Comparison of ENCODE assay signal across 8 cellular contexts in the genomic region with DNA sequence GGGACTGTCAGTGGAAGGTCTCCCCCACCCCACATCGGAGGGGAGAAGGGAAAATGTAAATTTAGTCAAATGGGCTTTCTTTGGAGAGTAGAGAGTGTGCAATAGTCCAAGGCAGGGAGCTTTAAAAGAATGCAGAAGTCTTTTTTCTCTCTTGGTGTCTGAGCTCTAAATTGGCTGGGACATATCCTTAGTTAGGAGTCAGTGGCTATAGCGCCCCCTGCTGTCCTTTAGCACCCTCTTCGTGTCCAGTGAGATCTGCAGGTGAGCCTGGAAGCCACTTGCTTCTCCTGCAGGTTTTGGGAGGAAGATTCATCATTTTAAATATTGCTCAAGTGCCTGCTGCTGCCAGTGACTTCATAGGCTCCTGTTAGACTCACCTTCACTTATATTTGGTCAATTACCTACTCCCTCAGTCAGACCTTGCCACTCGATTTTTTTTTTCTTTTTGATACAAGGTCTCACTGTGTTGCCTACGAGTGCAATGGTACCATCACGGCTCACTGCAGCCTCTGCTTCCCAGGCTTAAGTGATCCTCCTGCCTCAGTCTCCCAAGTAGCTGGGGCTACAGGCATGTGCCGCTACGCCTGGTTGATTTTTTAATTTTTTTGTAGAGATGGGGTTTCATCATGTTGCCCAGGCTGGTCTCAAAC.
DNase-seq lines count a peak whose midpoint lies in the region; ATAC-seq and TF ChIP-seq lines count a peak whose summit lies in the region.

No MANE protein-coding gene starts in this region.

- intact Hi-C loops in CD8-positive, alpha-beta T cell (cut with DNase I, micrococcal nuclease): loop anchor here (1.0 to 5.0 kb wide), 9 partner anchors 26 to 453 kb away; a partner anchor contains a TSS

- peaks cover 66% of the 10 kb centered on the region for H3K4me1 Mint-ChIP-seq in CD8-positive, alpha-beta T cell (ENCODE audit: low read depth)
- peaks cover 12% of the 10 kb centered on the region for H3K4me1 Mint-ChIP-seq in endothelial cell (ENCODE audit: unreplicated experiment)

- peak; percentile 86 for TF ChIP-seq CTCF in CD8-positive, alpha-beta T cell (IDR thresholded peaks at IDR 0.05)
- peak; percentile 84 for TF ChIP-seq CTCF in endothelial cell (IDR thresholded peaks at IDR 0.05; ENCODE audit: unreplicated experiment)

- H3K4me1 ChIP-seq in CD8-positive, alpha-beta T cell (ENCODE audit: insufficient read depth, low read length): peaks cover 50% of the 10 kb centered on the region

- CTCF ChIA-PET in CD8-positive, alpha-beta T cell (lab: Charles Lee): interaction anchor here (0.6 to 15.4 kb wide), 68 partner anchors 9 to 906 kb away, joined by 3 to 335 read pairs (median 5); no protein-coding TSS in a partner anchor

- POLR2A ChIA-PET in CD8-positive, alpha-beta T cell (lab: Charles Lee): interaction anchor here (0.6 to 1.7 kb wide), 8 partner anchors 10 to 209 kb away, joined by 3 to 13 read pairs (median 3); no protein-coding TSS in a partner anchor

- no peak overlapping the region for H3K4me3 ChIP-seq in CD8-positive, alpha-beta T cell (ENCODE audit: low read depth, low read length)

- no peaks in the 10 kb centered on the region for H3K27me3 ChIP-seq in CD8-positive, alpha-beta T cell (ENCODE audit: insufficient read depth, low read length)

- peak overlapping the region; percentile 18 for H3K27ac Mint-ChIP-seq in CD8-positive, alpha-beta T cell
- no peak overlapping the region for H3K27ac Mint-ChIP-seq in endothelial cell (ENCODE audit: unreplicated experiment)

- no peak for ATAC-seq in CD8-positive, alpha-beta T cell
- ATAC-seq in HG02852 (IDR thresholded peaks at IDR 0.05; ENCODE audit: unreplicated experiment) (peak; percentile 49), GM18502 (IDR thresholded peaks at IDR 0.05; ENCODE audit: poor library complexity, unreplicated experiment) (no peak)

- H3K9me3 ChIP-seq in CD8-positive, alpha-beta T cell (ENCODE audit: low read length): no peaks in the 10 kb centered on the region

- H3K27me3 Mint-ChIP-seq in CD8-positive, alpha-beta T cell (ENCODE audit: low read depth): no peaks in the 10 kb centered on the region
- H3K27me3 Mint-ChIP-seq in endothelial cell (ENCODE audit: unreplicated experiment): peaks cover 6% of the 10 kb centered on the region

- no peaks in the 10 kb centered on the region for H3K9me3 Mint-ChIP-seq in CD8-positive, alpha-beta T cell
- no peaks in the 10 kb centered on the region for H3K9me3 Mint-ChIP-seq in endothelial cell (ENCODE audit: unreplicated experiment)

- no peak overlapping the region for H3K27ac ChIP-seq in CD8-positive, alpha-beta T cell (ENCODE audit: low read depth, low read length)

- no peak overlapping the region for H3K4me3 Mint-ChIP-seq in CD8-positive, alpha-beta T cell
- H3K4me3 Mint-ChIP-seq in endothelial cell (ENCODE audit: unreplicated experiment): no peak overlapping the region

- DNase-seq in CD8-positive, alpha-beta T cell: peak; percentile 54 to 88 (median 83)
- DNase-seq in NCI-H82 treated with DMSO at 0.1 percent for 48 hours (lab: John Stamatoyannopoulos, UW; ENCODE audit: unreplicated experiment) (peak; percentile 32), endothelial cell (ENCODE audit: low spot score) (peak; percentile 69), mucosa of gallbladder (ENCODE audit: low spot score) (peak; percentile 78)
- peak; percentile 61 to 69 for DNase-seq in activated CD8-positive, alpha-beta memory T cell treated with anti-CD3 and anti-CD28 coated beads for 4 hours (ENCODE audit: low read depth in 2 of 2)
- DNase-seq in stimulated activated CD8-positive, alpha-beta memory T cell treated with anti-CD3 and anti-CD28 coated beads, Interleukin-4, amount 100 ng/mL, for 4 hours (ENCODE audit: low read depth in 2 of 2, low spot score in 1 of 2): peak; percentile 53 to 79

- H3K36me3 ChIP-seq in CD8-positive, alpha-beta T cell (ENCODE audit: insufficient read depth, low read length): no peaks in the 10 kb centered on the region

- H3K36me3 Mint-ChIP-seq in CD8-positive, alpha-beta T cell: peaks cover 7% of the 10 kb centered on the region
- no peaks in the 10 kb centered on the region for H3K36me3 Mint-ChIP-seq in endothelial cell (ENCODE audit: low read depth, unreplicated experiment)

Comparison
In these comparisons a context has a peak if more than half of its experiments do, and no peak if none do; other contexts are left out.
1. DNase-seq: peak in every context shown above with its lines; median percentile 83 in CD8-positive, alpha-beta T cell; 78 in mucosa of gallbladder; 69 in endothelial cell; 66 in stimulated activated CD8-positive, alpha-beta memory T cell treated with anti-CD3 and anti-CD28 coated beads, Interleukin-4, amount 100 ng/mL, for 4 hours; 65 in activated CD8-positive, alpha-beta memory T cell treated with anti-CD3 and anti-CD28 coated beads for 4 hours; 32 in NCI-H82 treated with DMSO at 0.1 percent for 48 hours.